ENCODE assay signal across 13 cellular contexts in the genomic region with DNA sequence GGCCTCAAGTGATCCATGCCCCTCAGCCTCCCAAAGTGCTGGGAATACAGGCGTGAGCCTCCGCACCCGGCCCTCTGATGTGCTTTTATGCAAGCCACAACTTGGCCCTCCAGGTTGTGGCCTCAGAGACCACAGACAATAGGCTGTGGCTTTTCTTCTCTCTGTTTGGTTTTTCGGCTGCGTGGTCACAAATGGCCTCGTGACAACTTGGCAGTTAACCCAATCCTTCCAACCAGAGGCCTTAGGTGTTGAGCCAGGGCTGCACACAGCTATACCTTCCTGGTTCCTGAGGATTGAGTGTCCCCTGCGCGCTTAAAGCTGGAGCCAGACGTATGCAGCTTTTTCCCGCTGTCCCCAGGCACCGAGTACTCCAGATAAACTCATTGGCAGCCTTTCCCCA. TPM values are rescaled to one million over a fixed set of nuclear protein-coding genes. Genes with fewer than 3 reads are reported as not detected.
DNase-seq lines count a peak whose midpoint lies in the region; ATAC-seq, FAIRE-seq and TF ChIP-seq lines count a peak whose summit lies in the region.
"Had no signal": no experiment of that assay in that cellular context is flagged by ENCODE, and none has a peak within 500 bp of the region (broad histone marks: within the 10 kb centered on the region; RNA-seq: fewer than 3 reads in every experiment).

No MANE protein-coding gene starts in this region.

- intact Hi-C loops in dendritic cell treated with granulocyte-macrophage colony-stimulating factor and Interleukin-4, amounts not matched to agents 40 ng/mL and 50 ng/mL, for 4 days (cut with micrococcal nuclease), result loop anchor here (10.0 kb wide), 1 partner anchor 45 kb away; no protein-coding TSS in a partner anchor

- DNase-seq in GM12892 (ENCODE audit: insufficient read length) (no peak), HK-2 (ENCODE audit: unreplicated experiment) (peak; percentile 38), neuronal stem cell (ENCODE audit: low spot score) (no peak), glutamatergic neuron (no peak), NCI-H1930 (lab: John Stamatoyannopoulos, UW) (no peak)
- DNase-seq: activated CD4-positive, alpha-beta T cell treated with anti-CD3 and anti-CD28 coated beads for 1 hour; foreskin fibroblast; SHP77 treated with DMSO at 0.1 percent for 48 hours had no signal

- no peak overlapping the region for H3K4me3 ChIP-seq in neuronal stem cell (ENCODE audit: low read length in 2 of 2)

- H3K27me3 ChIP-seq in neuronal stem cell (ENCODE audit: control insufficient read depth in 3 of 3, insufficient read depth in 3 of 3, low read depth in 1 of 3, low read length in 3 of 3), result no peaks in the 10 kb centered on the region

- H3K23ac ChIP-seq in neuronal stem cell (ENCODE audit: low read depth, low read length, poor library complexity), result no peak overlapping the region

- H3K9ac ChIP-seq in neuronal stem cell (ENCODE audit: low read depth, low read length, poor library complexity), result no peak overlapping the region

- peak overlapping the region; percentile 30 for H3K4me3 Mint-ChIP-seq in dendritic cell treated with granulocyte-macrophage colony-stimulating factor and Interleukin-4, amounts not matched to agents 40 ng/mL and 50 ng/mL, for 4 days
- H3K4me3 Mint-ChIP-seq in glutamatergic neuron (ENCODE audit: unreplicated experiment), result no peak overlapping the region
- H3K4me3 Mint-ChIP-seq: neural crest cell had no signal

- H3K79me1 ChIP-seq in neuronal stem cell (ENCODE audit: low read depth, low read length), result no peaks in the 10 kb centered on the region

- H3K36me3 Mint-ChIP-seq in dendritic cell treated with granulocyte-macrophage colony-stimulating factor and Interleukin-4, amounts not matched to agents 40 ng/mL and 50 ng/mL, for 4 days (ENCODE audit: low read depth), result no peaks in the 10 kb centered on the region
- H3K36me3 Mint-ChIP-seq in glutamatergic neuron (ENCODE audit: unreplicated experiment), result no peaks in the 10 kb centered on the region

- no peak for ATAC-seq in HG03432 (IDR thresholded peaks at IDR 0.05; ENCODE audit: unreplicated experiment)

- peaks cover 56% of the 10 kb centered on the region for H3K4me1 Mint-ChIP-seq in dendritic cell treated with granulocyte-macrophage colony-stimulating factor and Interleukin-4, amounts not matched to agents 40 ng/mL and 50 ng/mL, for 4 days (ENCODE audit: low read depth)
- no peaks in the 10 kb centered on the region for H3K4me1 Mint-ChIP-seq in glutamatergic neuron (ENCODE audit: low read depth, unreplicated experiment)

- H3K9me3 ChIP-seq in neuronal stem cell (replicated peaks in 1 of 2; ENCODE audit: control insufficient read depth in 2 of 2, insufficient read depth in 1 of 2, low read depth in 1 of 2, low read length in 2 of 2), result no peaks in the 10 kb centered on the region

- H3K9me3 Mint-ChIP-seq in dendritic cell treated with granulocyte-macrophage colony-stimulating factor and Interleukin-4, amounts not matched to agents 40 ng/mL and 50 ng/mL, for 4 days, result no peaks in the 10 kb centered on the region
- no peaks in the 10 kb centered on the region for H3K9me3 Mint-ChIP-seq in glutamatergic neuron (ENCODE audit: unreplicated experiment)
- H3K9me3 Mint-ChIP-seq: neural crest cell had no signal

- no peak overlapping the region for H4K91ac ChIP-seq in neuronal stem cell (ENCODE audit: low read depth, low read length, poor library complexity)

- peak; percentile 83 for FAIRE-seq in GM12892 (lab: Jason Lieb, UNC)
- FAIRE-seq: D721Med, islet of Langerhans had no signal

- no peak overlapping the region for H3K4me2 ChIP-seq in neuronal stem cell (ENCODE audit: insufficient read depth, low read length, poor library complexity, severe bottlenecking)

- no peak overlapping the region for H3K27ac ChIP-seq in neuronal stem cell (replicated peaks; ENCODE audit: low read length)

- H2BK12ac ChIP-seq in neuronal stem cell (ENCODE audit: low read length), result no peak overlapping the region

- no peak for TF ChIP-seq POLR2A in GM12892 (IDR thresholded peaks at IDR 0.05; ENCODE audit: low read depth, low read length)

- H3K36me3 ChIP-seq in neuronal stem cell (replicated peaks in 1 of 2; ENCODE audit: control insufficient read depth in 2 of 2, insufficient read depth in 2 of 2, low read length in 2 of 2), result no peaks in the 10 kb centered on the region

- no peak overlapping the region for H3K18ac ChIP-seq in neuronal stem cell (ENCODE audit: low read length)

- H2BK120ac ChIP-seq in neuronal stem cell (ENCODE audit: low read depth, low read length), result no peak overlapping the region

- peak overlapping the region; percentile 64 for H3K27ac Mint-ChIP-seq in dendritic cell treated with granulocyte-macrophage colony-stimulating factor and Interleukin-4, amounts not matched to agents 40 ng/mL and 50 ng/mL, for 4 days
- H3K27ac Mint-ChIP-seq in glutamatergic neuron (ENCODE audit: unreplicated experiment), result no peak overlapping the region

- peak overlapping the region; percentile 42 for H2AFZ ChIP-seq in neuronal stem cell (ENCODE audit: low read length)

- H2BK5ac ChIP-seq in neuronal stem cell (ENCODE audit: low read length), result no peak overlapping the region

- H2AK5ac ChIP-seq in neuronal stem cell (ENCODE audit: low read depth, low read length), result no peak overlapping the region

- H2BK15ac ChIP-seq in neuronal stem cell (ENCODE audit: low read length), result no peak overlapping the region

- no CpG with 5 or more reads among the region's 11 CpGs for WGBS in neuronal stem cell (ENCODE audit: extremely low coverage in 2 of 2, insufficient read length in 2 of 2, insufficient replicate concordance in 1 of 2), 2 donors

- peaks cover 9% of the 10 kb centered on the region for H3K27me3 Mint-ChIP-seq in dendritic cell treated with granulocyte-macrophage colony-stimulating factor and Interleukin-4, amounts not matched to agents 40 ng/mL and 50 ng/mL, for 4 days
- H3K27me3 Mint-ChIP-seq in glutamatergic neuron (ENCODE audit: unreplicated experiment), result no peaks in the 10 kb centered on the region

- no peak for TF ChIP-seq CTCF in glutamatergic neuron (IDR thresholded peaks at IDR 0.05; ENCODE audit: partially characterized antibody, unreplicated experiment)

- H3K14ac ChIP-seq in neuronal stem cell (ENCODE audit: low read length), result no peak overlapping the region

- no peak overlapping the region for H3K4ac ChIP-seq in neuronal stem cell (ENCODE audit: low read length)

- H3K4me1 ChIP-seq in neuronal stem cell (ENCODE audit: control insufficient read depth in 2 of 2, insufficient read depth in 1 of 2, low read depth in 1 of 2, low read length in 2 of 2), result peaks cover 2 to 3% of the 10 kb centered on the region in 2 donors

- no peak overlapping the region for H4K8ac ChIP-seq in neuronal stem cell (ENCODE audit: low read depth, low read length)

RNA-seq across cellular contexts. Expression of gene TGM3, which starts 6.3 kb away (rescaled TPM):
- polyA plus RNA-seq in GM12892 (2012; ENCODE audit: missing spikeins), result not detected
- 0.29 TPM for polyA plus RNA-seq in neuronal stem cell (2013, experiment 1 of 2)
- 0.19 TPM for polyA plus RNA-seq in neuronal stem cell (2013, experiment 2 of 2)
- not detected for total RNA-seq in glutamatergic neuron (ENCODE audit: unreplicated experiment)
